In the genomic region with DNA sequence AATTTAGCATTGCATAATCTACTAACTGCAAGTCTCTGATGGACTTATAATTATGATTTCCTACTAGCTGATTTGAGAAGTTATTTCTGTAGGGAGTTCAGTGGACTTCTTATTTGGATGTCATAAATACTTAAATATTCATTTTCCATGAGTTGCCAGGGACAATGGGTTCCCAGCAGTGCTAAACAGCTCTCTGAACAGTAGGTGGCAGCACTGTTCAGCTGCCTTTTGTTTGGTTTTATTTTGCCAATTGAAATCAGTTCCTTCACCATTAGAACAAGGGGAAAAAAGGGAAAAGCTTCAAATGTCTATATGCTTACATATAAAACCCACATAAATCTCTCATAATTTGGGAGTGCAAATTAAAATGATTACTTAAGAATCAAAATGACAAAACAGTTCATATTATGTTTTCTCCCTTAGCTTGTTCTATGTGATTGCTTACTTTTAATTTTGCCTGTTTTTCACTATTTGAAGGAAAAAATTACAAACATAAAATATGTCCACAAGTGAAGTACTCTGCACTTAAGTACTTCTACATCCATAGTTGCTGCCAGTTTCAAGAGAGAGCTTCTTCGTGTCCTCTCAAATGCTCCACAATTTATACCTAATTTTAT, we compare ENCODE assay signal across 2 cellular contexts.
TF ChIP-seq lines count a peak whose summit lies in the region.

No MANE protein-coding gene starts in this region.

TF ChIP-seq in GM23338, 12 proteins besides CTCF, POLR2A, EP300 and RAD21 (continued from another document):
- TF ChIP-seq, protein P1, sequence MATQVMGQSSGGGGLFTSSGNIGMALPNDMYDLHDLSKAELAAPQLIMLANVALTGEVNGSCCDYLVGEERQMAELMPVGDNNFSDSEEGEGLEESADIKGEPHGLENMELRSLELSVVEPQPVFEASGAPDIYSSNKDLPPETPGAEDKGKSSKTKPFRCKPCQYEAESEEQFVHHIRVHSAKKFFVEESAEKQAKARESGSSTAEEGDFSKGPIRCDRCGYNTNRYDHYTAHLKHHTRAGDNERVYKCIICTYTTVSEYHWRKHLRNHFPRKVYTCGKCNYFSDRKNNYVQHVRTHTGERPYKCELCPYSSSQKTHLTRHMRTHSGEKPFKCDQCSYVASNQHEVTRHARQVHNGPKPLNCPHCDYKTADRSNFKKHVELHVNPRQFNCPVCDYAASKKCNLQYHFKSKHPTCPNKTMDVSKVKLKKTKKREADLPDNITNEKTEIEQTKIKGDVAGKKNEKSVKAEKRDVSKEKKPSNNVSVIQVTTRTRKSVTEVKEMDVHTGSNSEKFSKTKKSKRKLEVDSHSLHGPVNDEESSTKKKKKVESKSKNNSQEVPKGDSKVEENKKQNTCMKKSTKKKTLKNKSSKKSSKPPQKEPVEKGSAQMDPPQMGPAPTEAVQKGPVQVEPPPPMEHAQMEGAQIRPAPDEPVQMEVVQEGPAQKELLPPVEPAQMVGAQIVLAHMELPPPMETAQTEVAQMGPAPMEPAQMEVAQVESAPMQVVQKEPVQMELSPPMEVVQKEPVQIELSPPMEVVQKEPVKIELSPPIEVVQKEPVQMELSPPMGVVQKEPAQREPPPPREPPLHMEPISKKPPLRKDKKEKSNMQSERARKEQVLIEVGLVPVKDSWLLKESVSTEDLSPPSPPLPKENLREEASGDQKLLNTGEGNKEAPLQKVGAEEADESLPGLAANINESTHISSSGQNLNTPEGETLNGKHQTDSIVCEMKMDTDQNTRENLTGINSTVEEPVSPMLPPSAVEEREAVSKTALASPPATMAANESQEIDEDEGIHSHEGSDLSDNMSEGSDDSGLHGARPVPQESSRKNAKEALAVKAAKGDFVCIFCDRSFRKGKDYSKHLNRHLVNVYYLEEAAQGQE (IDR thresholded peaks at IDR 0.05; ENCODE audit: unreplicated experiment) = no peak
- no peak for TF ChIP-seq NANOG (IDR thresholded peaks at IDR 0.05; ENCODE audit: borderline replicate concordance)
- no peak for TF ChIP-seq ZNF331 (CRISPR knock-in tag; IDR thresholded peaks at IDR 0.05; ENCODE audit: low read depth)
- TF ChIP-seq, protein P2, sequence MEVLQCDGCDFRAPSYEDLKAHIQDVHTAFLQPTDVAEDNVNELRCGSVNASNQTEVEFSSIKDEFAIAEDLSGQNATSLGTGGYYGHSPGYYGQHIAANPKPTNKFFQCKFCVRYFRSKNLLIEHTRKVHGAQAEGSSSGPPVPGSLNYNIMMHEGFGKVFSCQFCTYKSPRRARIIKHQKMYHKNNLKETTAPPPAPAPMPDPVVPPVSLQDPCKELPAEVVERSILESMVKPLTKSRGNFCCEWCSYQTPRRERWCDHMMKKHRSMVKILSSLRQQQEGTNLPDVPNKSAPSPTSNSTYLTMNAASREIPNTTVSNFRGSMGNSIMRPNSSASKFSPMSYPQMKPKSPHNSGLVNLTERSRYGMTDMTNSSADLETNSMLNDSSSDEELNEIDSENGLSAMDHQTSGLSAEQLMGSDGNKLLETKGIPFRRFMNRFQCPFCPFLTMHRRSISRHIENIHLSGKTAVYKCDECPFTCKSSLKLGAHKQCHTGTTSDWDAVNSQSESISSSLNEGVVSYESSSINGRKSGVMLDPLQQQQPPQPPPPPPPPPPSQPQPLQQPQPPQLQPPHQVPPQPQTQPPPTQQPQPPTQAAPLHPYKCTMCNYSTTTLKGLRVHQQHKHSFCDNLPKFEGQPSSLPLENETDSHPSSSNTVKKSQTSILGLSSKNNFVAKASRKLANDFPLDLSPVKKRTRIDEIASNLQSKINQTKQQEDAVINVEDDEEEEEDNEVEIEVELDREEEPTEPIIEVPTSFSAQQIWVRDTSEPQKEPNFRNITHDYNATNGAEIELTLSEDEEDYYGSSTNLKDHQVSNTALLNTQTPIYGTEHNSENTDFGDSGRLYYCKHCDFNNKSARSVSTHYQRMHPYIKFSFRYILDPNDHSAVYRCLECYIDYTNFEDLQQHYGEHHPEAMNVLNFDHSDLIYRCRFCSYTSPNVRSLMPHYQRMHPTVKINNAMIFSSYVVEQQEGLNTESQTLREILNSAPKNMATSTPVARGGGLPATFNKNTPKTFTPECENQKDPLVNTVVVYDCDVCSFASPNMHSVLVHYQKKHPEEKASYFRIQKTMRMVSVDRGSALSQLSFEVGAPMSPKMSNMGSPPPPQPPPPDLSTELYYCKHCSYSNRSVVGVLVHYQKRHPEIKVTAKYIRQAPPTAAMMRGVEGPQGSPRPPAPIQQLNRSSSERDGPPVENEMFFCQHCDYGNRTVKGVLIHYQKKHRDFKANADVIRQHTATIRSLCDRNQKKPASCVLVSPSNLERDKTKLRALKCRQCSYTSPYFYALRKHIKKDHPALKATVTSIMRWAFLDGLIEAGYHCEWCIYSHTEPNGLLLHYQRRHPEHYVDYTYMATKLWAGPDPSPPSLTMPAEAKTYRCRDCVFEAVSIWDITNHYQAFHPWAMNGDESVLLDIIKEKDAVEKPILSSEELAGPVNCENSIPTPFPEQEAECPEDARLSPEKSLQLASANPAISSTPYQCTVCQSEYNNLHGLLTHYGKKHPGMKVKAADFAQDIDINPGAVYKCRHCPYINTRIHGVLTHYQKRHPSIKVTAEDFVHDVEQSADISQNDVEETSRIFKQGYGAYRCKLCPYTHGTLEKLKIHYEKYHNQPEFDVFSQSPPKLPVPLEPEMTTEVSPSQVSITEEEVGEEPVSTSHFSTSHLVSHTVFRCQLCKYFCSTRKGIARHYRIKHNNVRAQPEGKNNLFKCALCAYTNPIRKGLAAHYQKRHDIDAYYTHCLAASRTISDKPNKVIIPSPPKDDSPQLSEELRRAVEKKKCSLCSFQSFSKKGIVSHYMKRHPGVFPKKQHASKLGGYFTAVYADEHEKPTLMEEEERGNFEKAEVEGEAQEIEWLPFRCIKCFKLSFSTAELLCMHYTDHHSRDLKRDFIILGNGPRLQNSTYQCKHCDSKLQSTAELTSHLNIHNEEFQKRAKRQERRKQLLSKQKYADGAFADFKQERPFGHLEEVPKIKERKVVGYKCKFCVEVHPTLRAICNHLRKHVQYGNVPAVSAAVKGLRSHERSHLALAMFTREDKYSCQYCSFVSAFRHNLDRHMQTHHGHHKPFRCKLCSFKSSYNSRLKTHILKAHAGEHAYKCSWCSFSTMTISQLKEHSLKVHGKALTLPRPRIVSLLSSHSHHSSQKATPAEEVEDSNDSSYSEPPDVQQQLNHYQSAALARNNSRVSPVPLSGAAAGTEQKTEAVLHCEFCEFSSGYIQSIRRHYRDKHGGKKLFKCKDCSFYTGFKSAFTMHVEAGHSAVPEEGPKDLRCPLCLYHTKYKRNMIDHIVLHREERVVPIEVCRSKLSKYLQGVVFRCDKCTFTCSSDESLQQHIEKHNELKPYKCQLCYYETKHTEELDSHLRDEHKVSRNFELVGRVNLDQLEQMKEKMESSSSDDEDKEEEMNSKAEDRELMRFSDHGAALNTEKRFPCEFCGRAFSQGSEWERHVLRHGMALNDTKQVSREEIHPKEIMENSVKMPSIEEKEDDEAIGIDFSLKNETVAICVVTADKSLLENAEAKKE (CRISPR knock-in tag; IDR thresholded peaks at IDR 0.05) = no peak
- TF ChIP-seq POLR2AphosphoS5 (IDR thresholded peaks at IDR 0.05; ENCODE audit: low read depth) = no peak
- TF ChIP-seq EZH2phosphoT487 (IDR thresholded peaks at IDR 0.05; ENCODE audit: unreplicated experiment) = no peak

TF ChIP-seq in SK-N-SH treated with all-trans-retinoic acid at 6 μM for 48 hours, 23 proteins besides CTCF, POLR2A, EP300 and RAD21 (continued from another document):
- TF ChIP-seq, protein P3, sequence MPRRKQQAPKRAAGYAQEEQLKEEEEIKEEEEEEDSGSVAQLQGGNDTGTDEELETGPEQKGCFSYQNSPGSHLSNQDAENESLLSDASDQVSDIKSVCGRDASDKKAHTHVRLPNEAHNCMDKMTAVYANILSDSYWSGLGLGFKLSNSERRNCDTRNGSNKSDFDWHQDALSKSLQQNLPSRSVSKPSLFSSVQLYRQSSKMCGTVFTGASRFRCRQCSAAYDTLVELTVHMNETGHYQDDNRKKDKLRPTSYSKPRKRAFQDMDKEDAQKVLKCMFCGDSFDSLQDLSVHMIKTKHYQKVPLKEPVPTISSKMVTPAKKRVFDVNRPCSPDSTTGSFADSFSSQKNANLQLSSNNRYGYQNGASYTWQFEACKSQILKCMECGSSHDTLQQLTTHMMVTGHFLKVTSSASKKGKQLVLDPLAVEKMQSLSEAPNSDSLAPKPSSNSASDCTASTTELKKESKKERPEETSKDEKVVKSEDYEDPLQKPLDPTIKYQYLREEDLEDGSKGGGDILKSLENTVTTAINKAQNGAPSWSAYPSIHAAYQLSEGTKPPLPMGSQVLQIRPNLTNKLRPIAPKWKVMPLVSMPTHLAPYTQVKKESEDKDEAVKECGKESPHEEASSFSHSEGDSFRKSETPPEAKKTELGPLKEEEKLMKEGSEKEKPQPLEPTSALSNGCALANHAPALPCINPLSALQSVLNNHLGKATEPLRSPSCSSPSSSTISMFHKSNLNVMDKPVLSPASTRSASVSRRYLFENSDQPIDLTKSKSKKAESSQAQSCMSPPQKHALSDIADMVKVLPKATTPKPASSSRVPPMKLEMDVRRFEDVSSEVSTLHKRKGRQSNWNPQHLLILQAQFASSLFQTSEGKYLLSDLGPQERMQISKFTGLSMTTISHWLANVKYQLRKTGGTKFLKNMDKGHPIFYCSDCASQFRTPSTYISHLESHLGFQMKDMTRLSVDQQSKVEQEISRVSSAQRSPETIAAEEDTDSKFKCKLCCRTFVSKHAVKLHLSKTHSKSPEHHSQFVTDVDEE (CRISPR knock-in tag; IDR thresholded peaks at IDR 0.05) = no peak
- TF ChIP-seq, protein P4, sequence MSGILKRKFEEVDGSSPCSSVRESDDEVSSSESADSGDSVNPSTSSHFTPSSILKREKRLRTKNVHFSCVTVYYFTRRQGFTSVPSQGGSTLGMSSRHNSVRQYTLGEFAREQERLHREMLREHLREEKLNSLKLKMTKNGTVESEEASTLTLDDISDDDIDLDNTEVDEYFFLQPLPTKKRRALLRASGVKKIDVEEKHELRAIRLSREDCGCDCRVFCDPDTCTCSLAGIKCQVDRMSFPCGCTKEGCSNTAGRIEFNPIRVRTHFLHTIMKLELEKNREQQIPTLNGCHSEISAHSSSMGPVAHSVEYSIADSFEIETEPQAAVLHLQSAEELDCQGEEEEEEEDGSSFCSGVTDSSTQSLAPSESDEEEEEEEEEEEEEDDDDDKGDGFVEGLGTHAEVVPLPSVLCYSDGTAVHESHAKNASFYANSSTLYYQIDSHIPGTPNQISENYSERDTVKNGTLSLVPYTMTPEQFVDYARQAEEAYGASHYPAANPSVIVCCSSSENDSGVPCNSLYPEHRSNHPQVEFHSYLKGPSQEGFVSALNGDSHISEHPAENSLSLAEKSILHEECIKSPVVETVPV (CRISPR knock-in tag; IDR thresholded peaks at IDR 0.05) = no peak
- TF ChIP-seq, protein P5, sequence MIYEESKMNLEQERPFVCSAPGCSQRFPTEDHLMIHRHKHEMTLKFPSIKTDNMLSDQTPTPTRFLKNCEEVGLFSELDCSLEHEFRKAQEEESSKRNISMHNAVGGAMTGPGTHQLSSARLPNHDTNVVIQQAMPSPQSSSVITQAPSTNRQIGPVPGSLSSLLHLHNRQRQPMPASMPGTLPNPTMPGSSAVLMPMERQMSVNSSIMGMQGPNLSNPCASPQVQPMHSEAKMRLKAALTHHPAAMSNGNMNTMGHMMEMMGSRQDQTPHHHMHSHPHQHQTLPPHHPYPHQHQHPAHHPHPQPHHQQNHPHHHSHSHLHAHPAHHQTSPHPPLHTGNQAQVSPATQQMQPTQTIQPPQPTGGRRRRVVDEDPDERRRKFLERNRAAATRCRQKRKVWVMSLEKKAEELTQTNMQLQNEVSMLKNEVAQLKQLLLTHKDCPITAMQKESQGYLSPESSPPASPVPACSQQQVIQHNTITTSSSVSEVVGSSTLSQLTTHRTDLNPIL (CRISPR knock-in tag; IDR thresholded peaks at IDR 0.05; ENCODE audit: low read depth) = no peak
- TF ChIP-seq OSR1 (CRISPR knock-in tag; IDR thresholded peaks at IDR 0.05) = no peak
- no peak for TF ChIP-seq ZNF565 (CRISPR knock-in tag; conservative IDR thresholded peaks at IDR 0.05; ENCODE audit: low read depth)
